In the genomic region with DNA sequence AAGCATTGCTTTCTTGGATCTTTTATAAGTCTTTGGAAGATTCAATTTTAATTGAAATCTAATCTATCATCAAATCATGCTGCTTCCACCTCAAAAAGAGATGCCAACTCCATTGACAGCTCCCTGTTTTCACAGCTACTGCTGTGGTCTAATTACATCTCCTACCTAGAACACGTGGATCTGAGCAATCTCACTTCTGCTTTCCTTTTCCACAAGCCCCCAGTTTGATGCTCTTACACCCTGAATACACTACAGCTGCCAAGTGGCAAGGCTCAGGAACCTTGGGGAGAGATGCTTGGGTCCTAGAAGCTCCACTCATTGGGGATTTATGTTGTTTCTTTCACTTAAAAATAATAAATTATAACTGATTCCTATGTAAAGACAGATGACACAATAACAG, we compare ENCODE assay signal across 12 cellular contexts.
DNase-seq lines count a peak whose midpoint lies in the region; ATAC-seq and TF ChIP-seq lines count a peak whose summit lies in the region.
"Had no signal": no experiment of that assay in that cellular context is flagged by ENCODE, and none has a peak within 500 bp of the region (broad histone marks: within the 10 kb centered on the region; RNA-seq: fewer than 3 reads in every experiment).

No MANE protein-coding gene starts in this region.

- DNase-seq in glutamatergic neuron (no peak), MG63 (no peak), heart right ventricle (no peak)
- DNase-seq: GDM1, stomach had no signal

- TF ChIP-seq EP300 in gastroesophageal sphincter (IDR thresholded peaks at IDR 0.05), result no peak

- no peak overlapping the region for H3K27ac Mint-ChIP-seq in glutamatergic neuron (ENCODE audit: unreplicated experiment)

- ATAC-seq in GM19043 (IDR thresholded peaks at IDR 0.05; ENCODE audit: low read depth, unreplicated experiment) (peak; percentile 78), HG02678 (IDR thresholded peaks at IDR 0.05; ENCODE audit: unreplicated experiment) (peak; percentile 84), HG03521 (IDR thresholded peaks at IDR 0.05; ENCODE audit: unreplicated experiment) (peak; percentile 76), gastroesophageal sphincter (no peak), heart right ventricle (no peak)

- no peaks in the 10 kb centered on the region for H3K36me3 Mint-ChIP-seq in glutamatergic neuron (ENCODE audit: unreplicated experiment)

- H3K36me3 ChIP-seq in BLaER1 (no peaks in the 10 kb centered on the region), MG63 (no peaks in the 10 kb centered on the region), gastroesophageal sphincter (no peaks in the 10 kb centered on the region), heart right ventricle (no peaks in the 10 kb centered on the region)
- H3K36me3 ChIP-seq: esophagus muscularis mucosa, stomach had no signal

- no peak overlapping the region for H3K4me3 Mint-ChIP-seq in glutamatergic neuron (ENCODE audit: unreplicated experiment)
- H3K4me3 Mint-ChIP-seq: neural crest cell had no signal

- H3K4me3 ChIP-seq in BLaER1 (no peak overlapping the region), MG63 (no peak overlapping the region), gastroesophageal sphincter (no peak overlapping the region), heart right ventricle (no peak overlapping the region)
- H3K4me3 ChIP-seq: esophagus muscularis mucosa, stomach had no signal

- no peak overlapping the region for H3K27ac ChIP-seq in BLaER1
- H3K27ac ChIP-seq in gastroesophageal sphincter, result no peak overlapping the region
- no peak overlapping the region for H3K27ac ChIP-seq in heart right ventricle
- H3K27ac ChIP-seq: esophagus muscularis mucosa, stomach had no signal

- H3K9ac ChIP-seq in BLaER1, result no peak overlapping the region

- intact Hi-C loops in heart right ventricle (cut with DNase I), result no loop called here

- TF ChIP-seq POLR2A in gastroesophageal sphincter (IDR thresholded peaks at IDR 0.05), result no peak

- H3K9me3 ChIP-seq in BLaER1, result no peaks in the 10 kb centered on the region; the same call in 1 of the 2 replicates
- no peaks in the 10 kb centered on the region for H3K9me3 ChIP-seq in MG63
- no peaks in the 10 kb centered on the region for H3K9me3 ChIP-seq in gastroesophageal sphincter
- H3K9me3 ChIP-seq in heart right ventricle, result peaks cover 0 to 3% (median 0%) of the 10 kb centered on the region in 11 donors
- H3K9me3 ChIP-seq: esophagus muscularis mucosa, stomach had no signal

- no peaks in the 10 kb centered on the region for H3K27me3 Mint-ChIP-seq in glutamatergic neuron (ENCODE audit: unreplicated experiment)

- no peaks in the 10 kb centered on the region for H4K20me1 ChIP-seq in BLaER1

- H3K27me3 ChIP-seq in BLaER1 (no peaks in the 10 kb centered on the region), MG63 (no peaks in the 10 kb centered on the region), gastroesophageal sphincter (no peaks in the 10 kb centered on the region), heart right ventricle (no peaks in the 10 kb centered on the region)
- H3K27me3 ChIP-seq: esophagus muscularis mucosa, stomach had no signal

- H3K4me1 ChIP-seq in BLaER1 (peaks cover 57% of the 10 kb centered on the region), gastroesophageal sphincter (no peaks in the 10 kb centered on the region), heart right ventricle (no peaks in the 10 kb centered on the region)
- H3K4me1 ChIP-seq: esophagus muscularis mucosa, stomach had no signal

- no peaks in the 10 kb centered on the region for H3K4me1 Mint-ChIP-seq in glutamatergic neuron (ENCODE audit: low read depth, unreplicated experiment)
- H3K4me1 Mint-ChIP-seq: neural crest cell had no signal

- peak overlapping the region; percentile 75; the same call in 1 of the 2 replicates for H3K4me2 ChIP-seq in BLaER1

- H3K9me3 Mint-ChIP-seq in glutamatergic neuron (ENCODE audit: unreplicated experiment), result no peaks in the 10 kb centered on the region
- H3K9me3 Mint-ChIP-seq: neural crest cell had no signal

- TF ChIP-seq CTCF in glutamatergic neuron (IDR thresholded peaks at IDR 0.05; ENCODE audit: partially characterized antibody, unreplicated experiment) (no peak), gastroesophageal sphincter (IDR thresholded peaks at IDR 0.05) (no peak), heart right ventricle (IDR thresholded peaks at IDR 0.05) (no peak)

- WGBS in gastroesophageal sphincter (ENCODE audit: low coverage in 1 of 2), 2 donors, result 38 to 67% methylated on average over 1 of the region's 1 CpG
- 30 to 36% methylated on average over 1 of the region's 1 CpG for WGBS in heart right ventricle, 2 donors

Comparison
In these comparisons a context has a peak if more than half of its experiments do, and no peak if none do; other contexts are left out.
1. ATAC-seq: peak in GM19043 (single experiment), HG02678 (single experiment) and HG03521 (single experiment); none in gastroesophageal sphincter (single experiment) and heart right ventricle (0 of 8).